Comparison of ENCODE assay signal across 15 cellular contexts in the genomic region with DNA sequence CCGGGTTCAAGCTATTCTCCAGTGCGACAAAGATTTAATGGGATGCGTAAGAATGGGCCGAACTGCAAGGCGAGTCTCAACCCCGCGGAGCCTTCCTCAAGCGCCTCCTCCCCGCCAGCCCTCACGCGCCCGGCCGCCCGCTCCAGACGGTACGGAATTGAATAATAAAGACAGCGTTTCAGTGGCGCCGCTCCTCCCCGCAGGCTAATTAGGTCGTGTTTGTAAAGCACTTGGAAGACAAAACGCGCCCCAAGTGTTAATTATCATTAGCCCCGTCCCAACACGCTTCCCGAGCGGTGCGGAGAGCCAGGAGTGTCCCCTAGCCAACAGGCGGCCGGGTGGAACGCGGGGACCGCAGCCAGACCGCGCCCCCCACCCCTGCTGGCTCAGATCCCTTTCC.
DNase-seq lines count a peak whose midpoint lies in the region; ATAC-seq and TF ChIP-seq lines count a peak whose summit lies in the region.
"Had no signal": no experiment of that assay in that cellular context is flagged by ENCODE, and none has a peak within 500 bp of the region (broad histone marks: within the 10 kb centered on the region; RNA-seq: fewer than 3 reads in every experiment).

No MANE protein-coding gene starts in this region.

- H3K27me3 ChIP-seq in H7 (ENCODE audit: control insufficient read depth, insufficient read depth, low read length) (peaks cover 81% of the 10 kb centered on the region), neural progenitor cell (peaks cover 96% of the 10 kb centered on the region), testis (no peaks in the 10 kb centered on the region)

- no peak for TF ChIP-seq POLR2A in testis (IDR thresholded peaks at IDR 0.05)

- peaks cover 26% of the 10 kb centered on the region for H4K20me1 ChIP-seq in neural progenitor cell (ENCODE audit: low read depth)

- H3F3A ChIP-seq in neural progenitor cell (ENCODE audit: low read depth) = peaks cover 27% of the 10 kb centered on the region

- H3K27ac Mint-ChIP-seq in endothelial cell (ENCODE audit: unreplicated experiment) (no peak overlapping the region), neural progenitor cell (no peak overlapping the region)
- no peak overlapping the region for H3K27ac Mint-ChIP-seq in activated CD4-positive, alpha-beta T cell treated with anti-CD3 and anti-CD28 coated beads, Interleukin-2, amount 10 ng/mL, durations not matched to agents 24 days and 14 days
- H3K27ac Mint-ChIP-seq: CD4-positive, alpha-beta T cell; naive thymus-derived CD8-positive, alpha-beta T cell had no signal

- intact Hi-C loops in testis (cut with DNase I; ENCODE audit: low total_unique reads) = no loop called here
- intact Hi-C loops in activated CD4-positive, alpha-beta T cell treated with anti-CD3 and anti-CD28 coated beads, Interleukin-2, amount 10 ng/mL, durations not matched to agents 24 days and 14 days (cut with micrococcal nuclease) = no loop called here

- H3K36me3 ChIP-seq in H7 (replicated peaks; ENCODE audit: control insufficient read depth, insufficient read depth, low read length) (no peaks in the 10 kb centered on the region), neural progenitor cell (no peaks in the 10 kb centered on the region), testis (ENCODE audit: low read depth, missing control alignments) (no peaks in the 10 kb centered on the region)

- no peaks in the 10 kb centered on the region for H3K36me3 Mint-ChIP-seq in endothelial cell (ENCODE audit: low read depth, unreplicated experiment)
- no peaks in the 10 kb centered on the region for H3K36me3 Mint-ChIP-seq in neural progenitor cell
- no peaks in the 10 kb centered on the region for H3K36me3 Mint-ChIP-seq in activated CD4-positive, alpha-beta T cell treated with anti-CD3 and anti-CD28 coated beads, Interleukin-2, amount 10 ng/mL, durations not matched to agents 24 days and 14 days (ENCODE audit: low read depth)
- H3K36me3 Mint-ChIP-seq: naive thymus-derived CD8-positive, alpha-beta T cell had no signal

- no peak overlapping the region for H3K27ac ChIP-seq in neural progenitor cell
- no peak overlapping the region for H3K27ac ChIP-seq in testis
- H3K27ac ChIP-seq: epithelial cell of prostate, VCaP had no signal

- H3K4me3 ChIP-seq in H7 (ENCODE audit: insufficient read depth, low read depth, low read length) (peak overlapping the region; percentile 33), neural progenitor cell (peak overlapping the region; percentile 59), testis (peak overlapping the region in 1 of 2 donors; percentile 40)

- TF ChIP-seq CTCF in endothelial cell (IDR thresholded peaks at IDR 0.05; ENCODE audit: unreplicated experiment) (no peak), neural progenitor cell (IDR thresholded peaks at IDR 0.05) (no peak), testis (IDR thresholded peaks at IDR 0.05) (no peak)

- 4% methylated on average over 35 of the region's 35 CpGs; no CpG with 5 or more reads in 1 of the 2 donors for WGBS in testis, 2 donors

- H3K9me3 ChIP-seq in neural progenitor cell (ENCODE audit: low read depth) (no peaks in the 10 kb centered on the region), testis (no peaks in the 10 kb centered on the region)

- no peaks in the 10 kb centered on the region for H3K79me2 ChIP-seq in neural progenitor cell (ENCODE audit: low read depth)

- peaks cover 17% of the 10 kb centered on the region for H3K4me1 ChIP-seq in neural progenitor cell
- no peaks in the 10 kb centered on the region for H3K4me1 ChIP-seq in testis

- H2AFZ ChIP-seq in neural progenitor cell (replicated peaks) = peak overlapping the region; percentile 29

- H3K9ac ChIP-seq in neural progenitor cell = no peak overlapping the region

- H3K4me3 Mint-ChIP-seq in endothelial cell (ENCODE audit: unreplicated experiment) (no peak overlapping the region), neural progenitor cell (peak overlapping the region; percentile 78)
- no peak overlapping the region for H3K4me3 Mint-ChIP-seq in activated CD4-positive, alpha-beta T cell treated with anti-CD3 and anti-CD28 coated beads, Interleukin-2, amount 10 ng/mL, durations not matched to agents 24 days and 14 days
- H3K4me3 Mint-ChIP-seq: CD4-positive, alpha-beta T cell; naive thymus-derived CD8-positive, alpha-beta T cell had no signal

- H3K4me1 Mint-ChIP-seq in endothelial cell (ENCODE audit: unreplicated experiment) = no peaks in the 10 kb centered on the region
- peaks cover 62% of the 10 kb centered on the region for H3K4me1 Mint-ChIP-seq in neural progenitor cell
- no peaks in the 10 kb centered on the region for H3K4me1 Mint-ChIP-seq in activated CD4-positive, alpha-beta T cell treated with anti-CD3 and anti-CD28 coated beads, Interleukin-2, amount 10 ng/mL, durations not matched to agents 24 days and 14 days

- ATAC-seq in HG03469 (IDR thresholded peaks at IDR 0.05; ENCODE audit: unreplicated experiment) (no peak), HG03432 (IDR thresholded peaks at IDR 0.05; ENCODE audit: unreplicated experiment) (no peak)
- ATAC-seq: HCT116; naive thymus-derived CD8-positive, alpha-beta T cell had no signal

- DNase-seq in H7 = peak; percentile 95
- DNase-seq in NCI-H2227 treated with DMSO at 0.1 percent for 48 hours (lab: John Stamatoyannopoulos, UW) = peak; percentile 7
- peak; percentile 15 for DNase-seq in endothelial cell (ENCODE audit: low spot score)
- DNase-seq in neural progenitor cell (ENCODE audit: low spot score) = peak; percentile 86
- no peak for DNase-seq in testis
- no peak for DNase-seq in activated CD4-positive, alpha-beta T cell treated with anti-CD3 and anti-CD28 coated beads, Interleukin-2, amount 10 ng/mL, durations not matched to agents 24 days and 14 days
- DNase-seq: activated T-cell treated with anti-CD3 and anti-CD28 coated beads, Interleukin-2, amount 50 U/mL, for 1 hour; CD4-positive, alpha-beta T cell; KG1; naive thymus-derived CD8-positive, alpha-beta T cell had no signal

- H3K9me3 Mint-ChIP-seq in endothelial cell (ENCODE audit: unreplicated experiment) = no peaks in the 10 kb centered on the region
- H3K9me3 Mint-ChIP-seq in neural progenitor cell = peaks cover 3% of the 10 kb centered on the region
- no peaks in the 10 kb centered on the region for H3K9me3 Mint-ChIP-seq in activated CD4-positive, alpha-beta T cell treated with anti-CD3 and anti-CD28 coated beads, Interleukin-2, amount 10 ng/mL, durations not matched to agents 24 days and 14 days
- H3K9me3 Mint-ChIP-seq: CD4-positive, alpha-beta T cell; naive thymus-derived CD8-positive, alpha-beta T cell had no signal

- peaks cover 25% of the 10 kb centered on the region for H3K27me3 Mint-ChIP-seq in endothelial cell (ENCODE audit: unreplicated experiment)
- H3K27me3 Mint-ChIP-seq in neural progenitor cell (ENCODE audit: insufficient read depth, low read depth) = peaks cover 48% of the 10 kb centered on the region
- H3K27me3 Mint-ChIP-seq in activated CD4-positive, alpha-beta T cell treated with anti-CD3 and anti-CD28 coated beads, Interleukin-2, amount 10 ng/mL, durations not matched to agents 24 days and 14 days = peaks cover 58% of the 10 kb centered on the region

- H3K4me2 ChIP-seq in neural progenitor cell = peak overlapping the region; percentile 98

Comparison
In these comparisons a context has a peak if more than half of its experiments do, and no peak if none do; other contexts are left out.
1. DNase-seq: peak in H7 (single experiment), NCI-H2227 treated with DMSO at 0.1 percent for 48 hours (single experiment), endothelial cell (single experiment) and neural progenitor cell (single experiment); none in testis (single experiment) and activated CD4-positive, alpha-beta T cell treated with anti-CD3 and anti-CD28 coated beads, Interleukin-2, amount 10 ng/mL, durations not matched to agents 24 days and 14 days (single experiment).